23 cellular contexts compared by ENCODE assay signal in genomic region chr9:111393971-111394370, GRCh38.
"Had no signal": no experiment of that assay in that cellular context is flagged by ENCODE, and none has a peak within 500 bp of the region (broad histone marks: within the 10 kb centered on the region; RNA-seq: fewer than 3 reads in every experiment).

No MANE protein-coding gene starts in this region.

- H3K27me3 Mint-ChIP-seq: T-cell had no signal

- DNase-seq: KBM-7; MG63; NCI-H1092; NCI-H1105 treated with DMSO at 0.1 percent for 48 hours; NCI-H1417 treated with DMSO at 0.1 percent for 48 hours; NCI-H146; NCI-H1694 treated with DMSO at 0.1 percent for 48 hours; NCI-H1930; NCI-H2081 treated with DMSO at 0.1 percent for 48 hours; NCI-H2171; NCI-H226; NCI-H446; NCI-H510A treated with DMSO at 0.1 percent for 48 hours; NCI-H526 treated with DMSO at 0.1 percent for 48 hours; NCI-H774; NK-92 treated with Interleukin-12 subunit alpha and Interleukin-12 subunit beta, amount 100 ng/mL, for 24 hours; PC-3; SHP77 treated with DMSO at 0.1 percent for 48 hours; SJCRH30; T-cell had no signal

- H3K4me3 ChIP-seq: MG63, SJCRH30 had no signal

- H3K27me3 ChIP-seq: MG63, SJCRH30 had no signal

- ATAC-seq: Panc1, PC-3, SK-N-SH treated with all-trans-retinoic acid at 6 μM for 48 hours, T-cell had no signal

- H3K9me3 Mint-ChIP-seq: T-cell had no signal

- H3K4me3 Mint-ChIP-seq: T-cell had no signal

- H3K27ac ChIP-seq: RWPE1, SJCRH30 had no signal

- H3K27ac Mint-ChIP-seq: T-cell had no signal

- H3K4me1 Mint-ChIP-seq: T-cell had no signal

- H3K4me1 ChIP-seq: SJCRH30 had no signal

- H3K9me3 ChIP-seq: MG63, SJCRH30 had no signal
